13 cellular contexts compared by ENCODE assay signal in genomic region chr19:10809693-10810285, GRCh38. TPM values are rescaled to one million over a fixed set of nuclear protein-coding genes. Genes with fewer than 3 reads are reported as not detected.
DNase-seq lines count a peak whose midpoint lies in the region; ATAC-seq and TF ChIP-seq lines count a peak whose summit lies in the region.
"Had no signal": no experiment of that assay in that cellular context is flagged by ENCODE, and none has a peak within 500 bp of the region (broad histone marks: within the 10 kb centered on the region; RNA-seq: fewer than 3 reads in every experiment).

No MANE protein-coding gene starts in this region.

- intact Hi-C loops in mammary epithelial cell (cut with micrococcal nuclease) = loop anchor here (1.0 kb wide), 1 partner anchor 92 kb away; no protein-coding TSS in a partner anchor
- intact Hi-C loops in natural killer cell (cut with micrococcal nuclease) = no loop called here
- intact Hi-C loops in uterus (cut with DNase I; ENCODE audit: low total_unique reads) = no loop called here
- intact Hi-C loops in gastrocnemius medialis (cut with DNase I; ENCODE audit: low total_unique reads) = no loop called here

- H3K79me2 ChIP-seq in mammary epithelial cell (ENCODE audit: insufficient read depth, low read length) = no peaks in the 10 kb centered on the region

- BruUV-seq in mammary epithelial cell (replicated peaks; lab: Mats Ljungman, UMichigan) = no TSS peak

- peaks cover 37% of the 10 kb centered on the region for H3K4me1 Mint-ChIP-seq in T-helper 1 cell treated with Interleukin-12 subunit alpha and Interleukin-12 subunit beta and Interleukin-4 antibody, amounts not matched to agents 30 μg/mL and 1 μg/mL, for 36 hours (ENCODE audit: low read depth)
- peaks cover 31 to 52% of the 10 kb centered on the region in 2 donors for H3K4me1 Mint-ChIP-seq in natural killer cell

- DNase-seq in T-helper 1 cell (no peak), NB4 (ENCODE audit: low read depth) (peak; percentile 75), mammary epithelial cell (no peak), natural killer cell (no peak), uterus (no peak), gastrocnemius medialis (no peak), NCI-H128 (lab: John Stamatoyannopoulos, UW; ENCODE audit: unreplicated experiment) (no peak)
- DNase-seq: 8988T; DMS53; effector CD8-positive, alpha-beta T cell; midbrain; NCI-H510A treated with DMSO at 0.1 percent for 48 hours had no signal

- CTCF ChIA-PET in mammary epithelial cell (lab: Charles Lee; ENCODE audit: low non-redundant PET) = no interaction called here

- ATAC-seq in natural killer cell (no peak), gastrocnemius medialis (no peak)

- H4K20me1 ChIP-seq in mammary epithelial cell (ENCODE audit: insufficient read depth, low read length) = no peaks in the 10 kb centered on the region

- H3K27ac ChIP-seq in mammary epithelial cell (ENCODE audit: insufficient read depth, low read depth, low read length) (no peak overlapping the region), uterus (no peak overlapping the region), gastrocnemius medialis (no peak overlapping the region)

- peaks cover 6% of the 10 kb centered on the region for H3K9me3 Mint-ChIP-seq in T-helper 1 cell treated with Interleukin-12 subunit alpha and Interleukin-12 subunit beta and Interleukin-4 antibody, amounts not matched to agents 30 μg/mL and 1 μg/mL, for 36 hours
- no peaks in the 10 kb centered on the region for H3K9me3 Mint-ChIP-seq in natural killer cell

- H3K27ac Mint-ChIP-seq in T-helper 1 cell treated with Interleukin-12 subunit alpha and Interleukin-12 subunit beta and Interleukin-4 antibody, amounts not matched to agents 30 μg/mL and 1 μg/mL, for 36 hours = peak overlapping the region; percentile 19
- peak overlapping the region; percentile 87 to 93 for H3K27ac Mint-ChIP-seq in natural killer cell

- no peaks in the 10 kb centered on the region for H3K27me3 Mint-ChIP-seq in T-helper 1 cell treated with Interleukin-12 subunit alpha and Interleukin-12 subunit beta and Interleukin-4 antibody, amounts not matched to agents 30 μg/mL and 1 μg/mL, for 36 hours (ENCODE audit: low read depth)
- no peaks in the 10 kb centered on the region for H3K27me3 Mint-ChIP-seq in natural killer cell (ENCODE audit: low read depth in 2 of 2)

- peaks cover 45% of the 10 kb centered on the region for H3K36me3 Mint-ChIP-seq in T-helper 1 cell treated with Interleukin-12 subunit alpha and Interleukin-12 subunit beta and Interleukin-4 antibody, amounts not matched to agents 30 μg/mL and 1 μg/mL, for 36 hours (ENCODE audit: low read depth)
- H3K36me3 Mint-ChIP-seq in natural killer cell = peaks cover 14% of the 10 kb centered on the region

- no peak overlapping the region for H2AFZ ChIP-seq in mammary epithelial cell (ENCODE audit: low read depth, low read length)

- H3K4me3 ChIP-seq in NB4 (ENCODE audit: low read depth, low read length) = no peak overlapping the region
- no peak overlapping the region for H3K4me3 ChIP-seq in mammary epithelial cell (replicated peaks in 1 of 3; ENCODE audit: insufficient read depth in 1 of 3, low read depth in 2 of 3, low read length in 3 of 3)
- no peak overlapping the region for H3K4me3 ChIP-seq in uterus
- no peak overlapping the region for H3K4me3 ChIP-seq in gastrocnemius medialis

- no peaks in the 10 kb centered on the region for H3K27me3 ChIP-seq in mammary epithelial cell (ENCODE audit: insufficient read depth, low read length)
- H3K27me3 ChIP-seq in uterus = no peaks in the 10 kb centered on the region
- H3K27me3 ChIP-seq in gastrocnemius medialis = no peaks in the 10 kb centered on the region

- WGBS in mammary epithelial cell (ENCODE audit: low coverage, missing lambda C conversion rate) = 91% methylated on average over 6 of the region's 15 CpGs

- in situ Hi-C loops in mammary epithelial cell (cut with MboI; ENCODE audit: low sequenced_read_pairs in 2 of 2) (no loop called here), gastrocnemius medialis (cut with MboI; ENCODE audit: low sequenced_read_pairs in 4 of 4) (no loop called here)

- H3K4me3 Mint-ChIP-seq in T-helper 1 cell treated with Interleukin-12 subunit alpha and Interleukin-12 subunit beta and Interleukin-4 antibody, amounts not matched to agents 30 μg/mL and 1 μg/mL, for 36 hours = no peak overlapping the region
- H3K4me3 Mint-ChIP-seq in natural killer cell = no peak overlapping the region

- H3K9me3 ChIP-seq in mammary epithelial cell (replicated peaks; ENCODE audit: insufficient read depth, low read length) (no peaks in the 10 kb centered on the region), uterus (no peaks in the 10 kb centered on the region), gastrocnemius medialis (no peaks in the 10 kb centered on the region)

- H3K4me2 ChIP-seq in mammary epithelial cell (ENCODE audit: insufficient read depth, low read depth, low read length) = peak overlapping the region; percentile 24

- TF ChIP-seq POLR2A in NB4 (IDR thresholded peaks at IDR 0.05; ENCODE audit: extremely low read depth, insufficient read length) (no peak), uterus (IDR thresholded peaks at IDR 0.05) (no peak), gastrocnemius medialis (IDR thresholded peaks at IDR 0.05) (no peak)

- H3K36me3 ChIP-seq in mammary epithelial cell (ENCODE audit: insufficient read depth, low read length) (peaks cover 2% of the 10 kb centered on the region), uterus (no peaks in the 10 kb centered on the region), gastrocnemius medialis (peaks cover 0 to 72% of the 10 kb centered on the region in 2 donors)

- dilution Hi-C loops in mammary epithelial cell (cut with HindIII; ENCODE audit: low sequenced_read_pairs) = loop anchor here (5.0 kb wide), 2 partner anchors 52 to 77 kb away; no protein-coding TSS in a partner anchor

- TF ChIP-seq CTCF in NB4 (IDR thresholded peaks at IDR 0.05; ENCODE audit: low read depth, low read length) = no peak
- no peak for TF ChIP-seq CTCF in mammary epithelial cell (conservative IDR thresholded peaks at IDR 0.05 in 1 of 2, IDR thresholded peaks at IDR 0.05 in 1 of 2; ENCODE audit: extremely low read depth in 1 of 2, insufficient read depth in 1 of 2, low read depth in 1 of 2, low read length in 2 of 2)
- TF ChIP-seq CTCF in natural killer cell (IDR thresholded peaks at IDR 0.05) = no peak
- TF ChIP-seq CTCF in uterus (IDR thresholded peaks at IDR 0.05) = no peak
- TF ChIP-seq CTCF in gastrocnemius medialis (IDR thresholded peaks at IDR 0.05 in 4 of 5, conservative IDR thresholded peaks at IDR 0.05 in 1 of 5) = no peak

- H3K9ac ChIP-seq in mammary epithelial cell (ENCODE audit: insufficient read depth, low read length) = no peak overlapping the region

- peaks cover 21% of the 10 kb centered on the region for H3K4me1 ChIP-seq in mammary epithelial cell (ENCODE audit: insufficient read depth, low read length)
- H3K4me1 ChIP-seq in uterus = peaks cover 0 to 8% of the 10 kb centered on the region in 2 donors
- no peaks in the 10 kb centered on the region for H3K4me1 ChIP-seq in gastrocnemius medialis

RNA-seq across cellular contexts. Expression of gene TMED1, which starts 26.2 kb away (rescaled TPM):
- total RNA-seq in mammary epithelial cell (10 to 100 TPM; 21.3 to 26.7 TPM), natural killer cell (10 to 100 TPM; 20.5 to 27.8 (median 27.4) TPM), uterus (10 to 100 TPM in 3 of 4 donors, 1 to 10 TPM in 1; 7.2 to 57.0 (median 27.2) TPM), gastrocnemius medialis (10 to 100 TPM; 33.0 to 90.0 (median 57.1) TPM)
- polyA plus RNA-seq in mammary epithelial cell = 34.4 TPM
- polyA minus RNA-seq in mammary epithelial cell = 11.4 TPM

RNA-seq across cellular contexts. Expression of gene C19orf38, which starts 38.4 kb away (rescaled TPM):
- under 1 TPM; 0.33 to 0.50 TPM for total RNA-seq in mammary epithelial cell
- polyA plus RNA-seq in mammary epithelial cell = 0.07 TPM
- not detected for polyA minus RNA-seq in mammary epithelial cell
- total RNA-seq in natural killer cell = 1 to 10 TPM; 2.9 to 9.9 (median 6.2) TPM
- 10 to 100 TPM in 1 of 4 donors, 1 to 10 TPM in 1, not detected in 2; 2.7 to 25.9 TPM for total RNA-seq in uterus
- total RNA-seq in gastrocnemius medialis = 1 to 10 TPM; 1.4 to 3.9 (median 1.9) TPM
